ENCODE assay signal across 8 cellular contexts in genomic region chr7:117750612-117751563, GRCh38.
DNase-seq lines count a peak whose midpoint lies in the region; ATAC-seq and TF ChIP-seq lines count a peak whose summit lies in the region.

No MANE protein-coding gene starts in this region.

- intact Hi-C loops in PC-3 (cut with micrococcal nuclease): loop anchor here (1.0 to 5.0 kb wide), 6 partner anchors 122 to 444 kb away; partner anchors contain the start of gene CTTNBP2
- intact Hi-C loops in sciatic nerve (cut with DNase I): no loop called here

- POLR2A ChIA-PET in PC-3 (lab: Charles Lee; ENCODE audit: unreplicated experiment): no interaction called here

- H3K4me1 ChIP-seq in PC-3 (ENCODE audit: insufficient read depth, low read length): no peaks in the 10 kb centered on the region; the same call in 1 of the 2 replicates

- no TSS peak for BruUV-seq in PC-3 (replicated peaks; lab: Mats Ljungman, UMichigan)

- H3K4me3 ChIP-seq in PC-3 (ENCODE audit: low read length): no peak overlapping the region

- H3K27me3 ChIP-seq in PC-3 (ENCODE audit: low read length): no peaks in the 10 kb centered on the region

- H3K9me2 ChIP-seq in PC-3 (replicated peaks; ENCODE audit: low read length): no peaks in the 10 kb centered on the region

- DNase-seq in ACHN (peak; percentile 54), PC-3 (peak; percentile 48), erythroblast (lab: John Stamatoyannopoulos, UW) (peak; percentile 19 to 29), sciatic nerve (ENCODE audit: low spot score) (no peak)

- H3K27ac ChIP-seq in PC-3 (ENCODE audit: low read length): no peak overlapping the region

- ATAC-seq in GM21360 (IDR thresholded peaks at IDR 0.05; ENCODE audit: unreplicated experiment): peak; percentile 53
- ATAC-seq in PC-3: peak; percentile 24; the same call in 1 of the 2 replicates
- peak; percentile 44 for ATAC-seq in sciatic nerve
- ATAC-seq in HG03442 (IDR thresholded peaks at IDR 0.05; ENCODE audit: unreplicated experiment): no peak
- ATAC-seq in HG02610 (IDR thresholded peaks at IDR 0.05; ENCODE audit: unreplicated experiment): no peak
- ATAC-seq in HG03095 (IDR thresholded peaks at IDR 0.05; ENCODE audit: unreplicated experiment): no peak

- no peak overlapping the region for H3K4me2 ChIP-seq in PC-3 (ENCODE audit: low read length)

- H4K20me1 ChIP-seq in PC-3 (ENCODE audit: low read length): no peaks in the 10 kb centered on the region

- H3K9ac ChIP-seq in PC-3 (ENCODE audit: low read length): no peak overlapping the region

- no peak overlapping the region for H2AFZ ChIP-seq in PC-3 (ENCODE audit: low read length)

- no peaks in the 10 kb centered on the region for H3K79me2 ChIP-seq in PC-3 (ENCODE audit: low read length)

- H3K9me3 ChIP-seq in PC-3 (ENCODE audit: low read length): no peaks in the 10 kb centered on the region

- H3K36me3 ChIP-seq in PC-3 (ENCODE audit: low read depth, low read length): no peaks in the 10 kb centered on the region

- H3F3A ChIP-seq in PC-3 (ENCODE audit: low read length, unreplicated experiment): no peaks in the 10 kb centered on the region

- TF ChIP-seq CTCF in PC-3 (conservative IDR thresholded peaks at IDR 0.05; ENCODE audit: low read depth, low read length): peak; percentile 71

- TF ChIP-seq POLR2A in erythroblast (IDR thresholded peaks at IDR 0.05; ENCODE audit: low read length): no peak

- CTCF ChIA-PET in PC-3 (lab: Charles Lee): interaction anchor here (0.6 to 1.1 kb wide), 3 partner anchors 121 to 403 kb away, joined by 3 to 6 read pairs (median 3); no protein-coding TSS in a partner anchor

- in situ Hi-C loops in ACHN (cut with HindIII; ENCODE audit: low pct_ligation_motif_present, low pct_unique_long_range_greater_than_20kb, low sequenced_read_pairs): no loop called here

Comparison
In these comparisons a context has a peak if more than half of its experiments do, and no peak if none do; other contexts are left out.
1. ATAC-seq: peak in GM21360 (single experiment), PC-3 (single experiment) and sciatic nerve (single experiment); none in HG03442 (single experiment), HG02610 (single experiment) and HG03095 (single experiment).